In the genomic region with DNA sequence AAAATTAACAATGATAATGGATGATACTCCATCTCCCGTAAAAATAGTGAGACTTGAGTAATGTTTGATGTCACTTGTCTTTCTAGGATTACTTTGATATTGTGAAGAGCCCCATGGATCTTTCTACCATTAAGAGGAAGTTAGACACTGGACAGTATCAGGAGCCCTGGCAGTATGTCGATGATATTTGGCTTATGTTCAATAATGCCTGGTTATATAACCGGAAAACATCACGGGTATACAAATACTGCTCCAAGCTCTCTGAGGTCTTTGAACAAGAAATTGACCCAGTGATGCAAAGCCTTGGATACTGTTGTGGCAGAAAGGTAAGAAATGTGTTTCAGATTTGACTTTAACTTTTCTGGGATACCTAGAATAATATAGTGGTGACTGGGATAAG, we compare ENCODE assay signal across 19 cellular contexts.
"Had no signal": no experiment of that assay in that cellular context is flagged by ENCODE, and none has a peak within 500 bp of the region (broad histone marks: within the 10 kb centered on the region; RNA-seq: fewer than 3 reads in every experiment).

No MANE protein-coding gene starts in this region.

- H3K27me3 Mint-ChIP-seq: dendritic cell treated with granulocyte-macrophage colony-stimulating factor and Interleukin-4, amounts not matched to agents 40 ng/mL and 50 ng/mL, for 4 days; naive B cell had no signal

- DNase-seq: esophagus squamous epithelium; foreskin fibroblast; glutamatergic neuron; immature natural killer cell; mesendoderm; naive B cell; psoas muscle; retina; small intestine; stimulated activated CD4-positive, alpha-beta T cell treated with anti-CD3 and anti-CD28 coated beads, Interleukin-12 subunit alpha, Interleukin-12 subunit beta, amount 100 ng/mL, for 4 hours; stimulated activated naive CD4-positive, alpha-beta T cell treated with Interleukin-2 at 50 U/mL for 16 hours; thyroid gland; upper lobe of left lung; uterus had no signal

- H3K9me3 Mint-ChIP-seq: dendritic cell treated with granulocyte-macrophage colony-stimulating factor and Interleukin-4, amounts not matched to agents 40 ng/mL and 50 ng/mL, for 4 days; immature natural killer cell; naive B cell; nephron had no signal

- H3K9me3 ChIP-seq: esophagus squamous epithelium, gastroesophageal sphincter, psoas muscle, suprapubic skin, thyroid gland, upper lobe of left lung, uterus had no signal

- H3K4me3 Mint-ChIP-seq: dendritic cell treated with granulocyte-macrophage colony-stimulating factor and Interleukin-4, amounts not matched to agents 40 ng/mL and 50 ng/mL, for 4 days; immature natural killer cell; naive B cell; nephron had no signal

- H3K4me3 ChIP-seq: esophagus squamous epithelium, gastroesophageal sphincter, psoas muscle, suprapubic skin, thyroid gland, upper lobe of left lung, uterus had no signal

- H3K4me1 Mint-ChIP-seq: nephron had no signal

- H3K36me3 ChIP-seq: uterus had no signal

- H3K27ac ChIP-seq: esophagus squamous epithelium, gastroesophageal sphincter, parathyroid adenoma, psoas muscle, suprapubic skin, thyroid gland, uterus had no signal

- ATAC-seq: gastroesophageal sphincter, psoas muscle had no signal

- H3K27me3 ChIP-seq: esophagus squamous epithelium, gastroesophageal sphincter, suprapubic skin, thyroid gland, upper lobe of left lung, uterus had no signal

- H3K27ac Mint-ChIP-seq: dendritic cell treated with granulocyte-macrophage colony-stimulating factor and Interleukin-4, amounts not matched to agents 40 ng/mL and 50 ng/mL, for 4 days; nephron had no signal

- H3K4me1 ChIP-seq: esophagus squamous epithelium, gastroesophageal sphincter, parathyroid adenoma, psoas muscle, suprapubic skin, upper lobe of left lung, uterus had no signal
